ENCODE assay signal across 29 cellular contexts in the genomic region with DNA sequence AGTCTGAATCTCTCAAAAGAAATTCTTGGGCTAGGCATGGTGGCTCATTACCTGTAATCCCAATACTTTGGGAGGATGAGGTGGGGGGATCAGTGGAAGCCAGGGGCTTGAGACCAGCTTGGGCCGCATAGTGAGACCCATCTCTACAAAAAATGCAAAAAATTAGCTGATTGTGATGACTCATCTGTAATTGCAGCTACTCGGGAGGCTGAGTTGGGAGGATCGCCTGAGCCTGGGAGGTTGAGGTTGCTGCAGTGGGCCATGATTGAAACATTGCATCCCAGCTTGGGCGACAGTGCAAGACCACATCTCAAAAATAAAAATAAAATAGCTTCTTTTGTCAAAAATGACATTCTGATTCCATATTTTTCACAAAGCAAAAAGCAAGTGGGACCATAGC.
"Had no signal": no experiment of that assay in that cellular context is flagged by ENCODE, and none has a peak within 500 bp of the region (broad histone marks: within the 10 kb centered on the region; RNA-seq: fewer than 3 reads in every experiment).

No MANE protein-coding gene starts in this region.

- ATAC-seq: left cardiac atrium; left lobe of liver; lower lobe of right lung; natural killer cell; psoas muscle; sciatic nerve; stimulated activated naive B cell treated with anti-CD40 and anti-IgM and Interleukin-4, amounts not matched to agents 10 μg/mL and 1 μg/mL and 100 μg/mL, for 72 hours; stimulated activated naive CD8-positive, alpha-beta T cell treated with anti-CD3 and anti-CD28 coated beads, Interleukin-15, Interleukin-2, amounts not matched to agents 100 U/mL and 50 U/mL, for 24 hours had no signal

- DNase-seq: hippocampal formation; kidney glomerular epithelial cell; left cardiac atrium; lower lobe of right lung; mesendoderm; naive B cell; natural killer cell; nephron progenitor cell; occipital lobe; psoas muscle; stimulated activated CD4-positive, alpha-beta T cell treated with anti-CD3 and anti-CD28 coated beads, Interleukin-12 subunit alpha, Interleukin-12 subunit beta, amount 100 ng/mL, for 4 hours; stimulated activated CD4-positive, alpha-beta T cell treated with anti-CD3 and anti-CD28 coated beads, Interleukin-15, amount 100 ng/mL, for 24 hours; stimulated activated CD4-positive, alpha-beta T cell treated with anti-CD3 and anti-CD28 coated beads, Interleukin-2, amount 100 ng/mL, for 24 hours; stimulated activated CD4-positive, alpha-beta T cell treated with anti-CD3 and anti-CD28 coated beads, Interleukin-4, amount 100 ng/mL, for 1 hour; stimulated activated naive B cell treated with anti-CD40 and anti-IgM and Interleukin-4, amounts not matched to agents 10 μg/mL and 1 μg/mL and 100 μg/mL, for 72 hours; stimulated activated naive CD8-positive, alpha-beta T cell treated with anti-CD3 and anti-CD28 coated beads, Interleukin-15, Interleukin-2, amounts not matched to agents 100 U/mL and 50 U/mL, for 24 hours; stomach; testis; thyroid gland; transverse colon; upper lobe of left lung had no signal

- H3K4me1 Mint-ChIP-seq: naive B cell; natural killer cell; stimulated activated naive B cell treated with anti-CD40 and anti-IgM and Interleukin-4, amounts not matched to agents 10 μg/mL and 1 μg/mL and 100 μg/mL, for 72 hours had no signal

- H3K9me3 Mint-ChIP-seq: natural killer cell; neural progenitor cell; stimulated activated naive B cell treated with anti-CD40 and anti-IgM and Interleukin-4, amounts not matched to agents 10 μg/mL and 1 μg/mL and 100 μg/mL, for 72 hours had no signal

- H3K36me3 ChIP-seq: lower lobe of right lung, neural progenitor cell, neutrophil, stomach, thyroid gland, transverse colon, upper lobe of left lung had no signal

- H3K36me3 Mint-ChIP-seq: mesothelial cell of epicardium; naive B cell; natural killer cell; stimulated activated naive B cell treated with anti-CD40 and anti-IgM and Interleukin-4, amounts not matched to agents 10 μg/mL and 1 μg/mL and 100 μg/mL, for 72 hours had no signal

- H3K27me3 ChIP-seq: neural progenitor cell, neutrophil, stomach, testis, thyroid gland, transverse colon, upper lobe of left lung had no signal

- FAIRE-seq: keratinocyte had no signal

- H3K9ac ChIP-seq: neural progenitor cell, parathyroid adenoma had no signal

- H3K27ac ChIP-seq: lower lobe of right lung, neural progenitor cell, neutrophil, parathyroid adenoma, psoas muscle, skin epidermis, stomach, testis, thyroid gland, transverse colon, upper lobe of left lung had no signal

- H3K9me3 ChIP-seq: lower lobe of right lung, neutrophil, psoas muscle, stomach, testis, thyroid gland, transverse colon, upper lobe of left lung had no signal

- H3K4me3 Mint-ChIP-seq: mesothelial cell of epicardium; naive B cell; natural killer cell; nephron progenitor cell; neural progenitor cell; stimulated activated naive B cell treated with anti-CD40 and anti-IgM and Interleukin-4, amounts not matched to agents 10 μg/mL and 1 μg/mL and 100 μg/mL, for 72 hours had no signal

- H3K4me1 ChIP-seq: lower lobe of right lung, parathyroid adenoma, psoas muscle, stomach, testis, thyroid gland, transverse colon, upper lobe of left lung had no signal

- H3K27ac Mint-ChIP-seq: mesothelial cell of epicardium; naive B cell; natural killer cell; nephron progenitor cell; neural progenitor cell; stimulated activated naive B cell treated with anti-CD40 and anti-IgM and Interleukin-4, amounts not matched to agents 10 μg/mL and 1 μg/mL and 100 μg/mL, for 72 hours had no signal

- H3K4me3 ChIP-seq: lower lobe of right lung, neural progenitor cell, psoas muscle, skin epidermis, stomach, testis, thyroid gland, transverse colon, upper lobe of left lung had no signal
